ENCODE assay signal across 1 cellular context in the genomic region with DNA sequence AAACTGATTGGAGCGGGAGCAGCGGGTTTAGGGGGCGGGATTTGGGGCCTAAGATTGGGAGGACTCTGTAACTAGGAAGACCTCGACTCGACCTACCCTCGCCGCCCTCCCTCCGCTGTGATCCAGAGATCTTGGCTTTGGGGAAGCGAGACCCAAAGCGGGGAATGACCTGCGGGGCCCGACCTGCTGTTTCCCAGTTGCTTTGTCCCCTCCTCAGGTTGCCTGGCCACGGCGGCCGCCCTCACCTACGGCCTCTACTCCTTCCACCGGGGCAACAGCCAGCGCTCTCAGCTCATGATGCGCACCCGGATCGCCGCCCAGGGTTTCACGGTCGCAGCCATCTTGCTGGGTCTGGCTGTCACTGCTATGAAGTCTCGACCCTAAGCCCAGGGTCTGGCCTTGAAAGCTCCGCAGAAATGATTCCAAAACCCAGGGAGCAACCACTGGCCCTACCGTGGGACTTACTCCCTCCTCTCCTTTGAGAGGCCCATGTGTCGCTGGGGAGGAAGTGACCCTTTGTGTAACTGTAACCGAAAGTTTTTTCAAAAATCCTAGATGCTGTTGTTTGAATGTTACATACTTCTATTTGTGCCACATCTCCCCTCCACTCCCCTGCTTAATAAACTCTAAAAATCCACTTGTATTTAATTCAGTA.
TF ChIP-seq lines count a peak whose summit lies in the region.

No MANE protein-coding gene starts in this region.

TF ChIP-seq in endothelial cell of umbilical vein, 7 proteins besides CTCF, POLR2A, EP300 and RAD21:
- TF ChIP-seq JUN (IDR thresholded peaks at IDR 0.05; ENCODE audit: borderline replicate concordance, insufficient read depth, insufficient read length, low read depth) (no peak), FOS (IDR thresholded peaks at IDR 0.05; ENCODE audit: borderline replicate concordance, insufficient read depth, low read length) (no peak), GATA2 (IDR thresholded peaks at IDR 0.05; ENCODE audit: insufficient read depth, insufficient read length, low read depth, low read length) (no peak), POLR2AphosphoS5 (IDR thresholded peaks at IDR 0.05; ENCODE audit: insufficient read depth, low read depth, low read length) (peak; percentile 86)
- TF ChIP-seq, protein P1, sequence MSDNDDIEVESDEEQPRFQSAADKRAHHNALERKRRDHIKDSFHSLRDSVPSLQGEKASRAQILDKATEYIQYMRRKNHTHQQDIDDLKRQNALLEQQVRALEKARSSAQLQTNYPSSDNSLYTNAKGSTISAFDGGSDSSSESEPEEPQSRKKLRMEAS (IDR thresholded peaks at IDR 0.05; ENCODE audit: insufficient read depth, insufficient read length): no peak
